Comparison of ENCODE assay signal across 11 cellular contexts in genomic region chr19:47540748-47541147, GRCh38. TPM values are rescaled to one million over a fixed set of nuclear protein-coding genes. Genes with fewer than 3 reads are reported as not detected.
DNase-seq lines count a peak whose midpoint lies in the region; ATAC-seq and TF ChIP-seq lines count a peak whose summit lies in the region.
"Had no signal": no experiment of that assay in that cellular context is flagged by ENCODE, and none has a peak within 500 bp of the region (broad histone marks: within the 10 kb centered on the region; RNA-seq: fewer than 3 reads in every experiment).

No MANE protein-coding gene starts in this region.

- no peaks in the 10 kb centered on the region for H3K27me3 ChIP-seq in CD4-positive, alpha-beta memory T cell (ENCODE audit: insufficient read depth, low read length)

- no peaks in the 10 kb centered on the region for H3K9me3 ChIP-seq in CD4-positive, alpha-beta memory T cell (ENCODE audit: control insufficient read depth in 1 of 2, low read length in 2 of 2)
- H3K9me3 ChIP-seq: thoracic aorta had no signal

- peak overlapping the region; percentile 29 to 96 (median 85) for H3K27ac Mint-ChIP-seq in CD4-positive, alpha-beta memory T cell
- peak overlapping the region; percentile 8 for H3K27ac Mint-ChIP-seq in mesothelial cell of epicardium

- CTCF ChIA-PET in CD4-positive, alpha-beta memory T cell (lab: Charles Lee; ENCODE audit: partially characterized antibody): no interaction called here

- H3K4me1 ChIP-seq in CD4-positive, alpha-beta memory T cell (ENCODE audit: insufficient read depth, low read length): peaks cover 12% of the 10 kb centered on the region

- H3K9me3 Mint-ChIP-seq in CD4-positive, alpha-beta memory T cell: peaks cover 0 to 2% (median 0%) of the 10 kb centered on the region in 8 donors
- no peaks in the 10 kb centered on the region for H3K9me3 Mint-ChIP-seq in mesothelial cell of epicardium

- H3K4me3 Mint-ChIP-seq in CD4-positive, alpha-beta memory T cell: peak overlapping the region in 3 of 8 donors; percentile 8 to 35 (median 20)
- H3K4me3 Mint-ChIP-seq in mesothelial cell of epicardium: no peak overlapping the region

- no peak overlapping the region for H3K4me3 ChIP-seq in CD4-positive, alpha-beta memory T cell (ENCODE audit: low read length in 2 of 2)
- H3K4me3 ChIP-seq: thoracic aorta had no signal

- ATAC-seq in GM21529 (IDR thresholded peaks at IDR 0.05; ENCODE audit: unreplicated experiment) (no peak), GM21737 (IDR thresholded peaks at IDR 0.05; ENCODE audit: unreplicated experiment) (no peak), HG02623 (IDR thresholded peaks at IDR 0.05; ENCODE audit: unreplicated experiment) (no peak)

- peaks cover 12 to 29% (median 19%) of the 10 kb centered on the region in 4 donors for H3K4me1 Mint-ChIP-seq in CD4-positive, alpha-beta memory T cell
- H3K4me1 Mint-ChIP-seq in mesothelial cell of epicardium: peaks cover 18% of the 10 kb centered on the region

- intact Hi-C loops in CD4-positive, alpha-beta memory T cell (cut with micrococcal nuclease): loop anchor here (2.0 kb wide), 1 partner anchor 70 kb away; no protein-coding TSS in a partner anchor

- H3K27ac ChIP-seq in CD4-positive, alpha-beta memory T cell (ENCODE audit: low read depth, low read length): no peak overlapping the region
- H3K27ac ChIP-seq: epithelial cell of prostate, thoracic aorta had no signal

- no peaks in the 10 kb centered on the region for H3K36me3 ChIP-seq in CD4-positive, alpha-beta memory T cell (ENCODE audit: insufficient read depth, low read length)
- H3K36me3 ChIP-seq: thoracic aorta had no signal

- POLR2A ChIA-PET in CD4-positive, alpha-beta memory T cell (lab: Charles Lee; ENCODE audit: partially characterized antibody): interaction anchor here (2.3 kb wide), 1 partner anchor 60 kb away, joined by 8 read pairs; no protein-coding TSS in a partner anchor

- peak in 1 of 5 donors; percentile 15 for DNase-seq in CD4-positive, alpha-beta memory T cell
- DNase-seq in HT1080 (ENCODE audit: low read depth): peak; percentile 20
- DNase-seq in amniotic stem cell (lab: John Stamatoyannopoulos, UW): peak; percentile 6
- DNase-seq in mesothelial cell of epicardium (ENCODE audit: low spot score in 2 of 2, unreplicated experiment in 2 of 2): no peak
- no peak for DNase-seq in activated gamma-delta T cell (lab: John Stamatoyannopoulos, UW)
- DNase-seq: NCI-H446 treated with DMSO at 0.1 percent for 48 hours had no signal

- no peak for TF ChIP-seq CTCF in mesothelial cell of epicardium (IDR thresholded peaks at IDR 0.05; ENCODE audit: unreplicated experiment)

- peaks cover 0 to 5% of the 10 kb centered on the region in 2 donors for H3K27me3 Mint-ChIP-seq in CD4-positive, alpha-beta memory T cell
- peaks cover 2% of the 10 kb centered on the region for H3K27me3 Mint-ChIP-seq in mesothelial cell of epicardium (ENCODE audit: low read depth)

- H3K36me3 Mint-ChIP-seq in CD4-positive, alpha-beta memory T cell: no peaks in the 10 kb centered on the region
- H3K36me3 Mint-ChIP-seq in mesothelial cell of epicardium: no peaks in the 10 kb centered on the region

RNA-seq across cellular contexts. Expression of gene NAPA, which starts 25.9 kb away (rescaled TPM):
- total RNA-seq in CD4-positive, alpha-beta memory T cell: 10 to 100 TPM; 84.1 to 88.1 TPM
- 100 to 1,000 TPM in 1 of 2 donors, 10 to 100 TPM in 1; 90.8 to 129 TPM for polyA plus RNA-seq in CD4-positive, alpha-beta memory T cell
- total RNA-seq in HT1080 (2014; rRNA removed; shearing (Covaris generic)): 74.4 and 89.0 TPM in 2 replicates
- 68.4 and 74.2 TPM in 2 replicates for polyA plus RNA-seq in HT1080 (2015; cell fraction: cytosol; rRNA removed)
- 53.0 and 53.5 TPM in 2 replicates for polyA plus RNA-seq in HT1080 (2015; cell fraction: nucleus; rRNA removed)
- total RNA-seq in mesothelial cell of epicardium: 53.6 to 56.4 TPM (median 54.7 TPM) in 3 replicates

RNA-seq across cellular contexts. Expression of gene ZNF541, which starts 32.2 kb away (rescaled TPM):
- total RNA-seq in CD4-positive, alpha-beta memory T cell: under 1 TPM; 0.53 to 0.79 TPM
- polyA plus RNA-seq in CD4-positive, alpha-beta memory T cell: under 1 TPM in 1 of 2 donors, not detected in 1; 0.09 TPM
- not detected in 2 replicates for total RNA-seq in HT1080 (2014; rRNA removed; shearing (Covaris generic))
- not detected in 2 replicates for polyA plus RNA-seq in HT1080 (2015; cell fraction: cytosol; rRNA removed)
- polyA plus RNA-seq in HT1080 (2015; cell fraction: nucleus; rRNA removed): not detected in 2 replicates
- total RNA-seq in mesothelial cell of epicardium: 0.13 to 0.81 TPM (median 0.18 TPM) in 3 replicates
- total RNA-seq: thoracic aorta had no signal

RNA-seq across cellular contexts. Expression of gene KPTN, which starts 56.7 kb away (rescaled TPM):
- total RNA-seq in CD4-positive, alpha-beta memory T cell: 1 to 10 TPM; 4.0 to 4.3 TPM
- 10 to 100 TPM in 1 of 2 donors, 1 to 10 TPM in 1; 4.8 to 10.6 TPM for polyA plus RNA-seq in CD4-positive, alpha-beta memory T cell
- total RNA-seq in HT1080 (2014; rRNA removed; shearing (Covaris generic)): 8.3 and 20.9 TPM in 2 replicates
- polyA plus RNA-seq in HT1080 (2015; cell fraction: cytosol; rRNA removed): 10.0 and 14.1 TPM in 2 replicates
- polyA plus RNA-seq in HT1080 (2015; cell fraction: nucleus; rRNA removed): 21.4 and 21.7 TPM in 2 replicates
- total RNA-seq in mesothelial cell of epicardium: 18.4 to 20.4 TPM (median 20.1 TPM) in 3 replicates

Comparison
In these comparisons a context has a peak if more than half of its experiments do, and no peak if none do; other contexts are left out.
1. DNase-seq: peak in HT1080 (single experiment) and amniotic stem cell (single experiment); none in mesothelial cell of epicardium (0 of 2) and activated gamma-delta T cell (single experiment).